In the genomic region with DNA sequence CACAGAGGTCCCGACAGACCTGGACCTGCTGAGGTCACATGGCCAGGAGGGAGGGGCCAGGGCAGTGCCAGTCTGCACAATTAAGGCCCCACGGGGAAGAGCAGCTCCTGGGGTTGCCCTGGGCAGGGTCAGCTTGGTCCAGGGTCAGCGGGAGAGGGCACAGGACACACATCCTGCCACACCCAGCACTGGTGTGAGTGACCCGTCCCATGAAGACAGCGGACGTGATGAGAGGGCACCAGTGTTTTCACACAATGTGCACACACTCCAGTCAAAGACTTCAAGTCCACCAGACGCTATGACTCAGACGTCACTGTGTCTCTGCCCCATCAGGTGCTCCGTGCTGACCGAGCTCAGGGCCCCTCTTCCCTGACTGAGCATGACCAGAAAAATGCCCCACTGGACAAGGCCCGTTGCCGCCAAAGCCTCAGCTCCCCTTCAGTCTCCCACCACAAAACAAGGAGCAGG, we compare ENCODE assay signal across 11 cellular contexts. TPM values are rescaled to one million over a fixed set of nuclear protein-coding genes. Genes with fewer than 3 reads are reported as not detected.
DNase-seq lines count a peak whose midpoint lies in the region; ATAC-seq and TF ChIP-seq lines count a peak whose summit lies in the region.
"Had no signal": no experiment of that assay in that cellular context is flagged by ENCODE, and none has a peak within 500 bp of the region (broad histone marks: within the 10 kb centered on the region; RNA-seq: fewer than 3 reads in every experiment).

No MANE protein-coding gene starts in this region.

- TF ChIP-seq POLR2A in suprapubic skin (IDR thresholded peaks at IDR 0.05): no peak

- peak overlapping the region; percentile 25 for H3K4me3 ChIP-seq in suprapubic skin

- H3K27ac ChIP-seq in suprapubic skin: peak overlapping the region; percentile 16

- H3K9me3 ChIP-seq in suprapubic skin: no peaks in the 10 kb centered on the region
- H3K9me3 ChIP-seq: Caco-2 had no signal

- ATAC-seq in activated T-cell treated with anti-CD3 and anti-CD28 coated beads, Interleukin-2, amount 50 U/mL, for 4 hours: no peak
- ATAC-seq in activated naive CD8-positive, alpha-beta T cell treated with anti-CD3 and anti-CD28 coated beads, Interleukin-2, amount 50 U/mL, for 24 hours: no peak

- H3K36me3 ChIP-seq in suprapubic skin: peaks cover 29% of the 10 kb centered on the region

- no peaks in the 10 kb centered on the region for H3K9me3 Mint-ChIP-seq in activated T-cell treated with anti-CD3 and anti-CD28 coated beads, Interleukin-2, amount 50 U/mL, for 4 hours
- no peaks in the 10 kb centered on the region for H3K9me3 Mint-ChIP-seq in activated naive CD8-positive, alpha-beta T cell treated with anti-CD3 and anti-CD28 coated beads, Interleukin-2, amount 50 U/mL, for 24 hours

- no peaks in the 10 kb centered on the region for H3K27me3 Mint-ChIP-seq in activated T-cell treated with anti-CD3 and anti-CD28 coated beads, Interleukin-2, amount 50 U/mL, for 4 hours (ENCODE audit: low read depth)
- H3K27me3 Mint-ChIP-seq in activated naive CD8-positive, alpha-beta T cell treated with anti-CD3 and anti-CD28 coated beads, Interleukin-2, amount 50 U/mL, for 24 hours: peaks cover 5% of the 10 kb centered on the region

- TF ChIP-seq EP300 in suprapubic skin (IDR thresholded peaks at IDR 0.05): no peak

- H3K4me1 ChIP-seq in suprapubic skin: peaks cover 61% of the 10 kb centered on the region

- peak overlapping the region; percentile 56 for H3K4me3 Mint-ChIP-seq in activated T-cell treated with anti-CD3 and anti-CD28 coated beads, Interleukin-2, amount 50 U/mL, for 4 hours
- peak overlapping the region; percentile 34 for H3K4me3 Mint-ChIP-seq in activated naive CD8-positive, alpha-beta T cell treated with anti-CD3 and anti-CD28 coated beads, Interleukin-2, amount 50 U/mL, for 24 hours

- H3K36me3 Mint-ChIP-seq in activated T-cell treated with anti-CD3 and anti-CD28 coated beads, Interleukin-2, amount 50 U/mL, for 4 hours (ENCODE audit: insufficient read depth): peaks cover 2% of the 10 kb centered on the region
- H3K36me3 Mint-ChIP-seq in activated naive CD8-positive, alpha-beta T cell treated with anti-CD3 and anti-CD28 coated beads, Interleukin-2, amount 50 U/mL, for 24 hours (ENCODE audit: low read depth): peaks cover 7% of the 10 kb centered on the region

- no peaks in the 10 kb centered on the region for H3K27me3 ChIP-seq in suprapubic skin

- peaks cover 35% of the 10 kb centered on the region for H3K4me1 Mint-ChIP-seq in activated T-cell treated with anti-CD3 and anti-CD28 coated beads, Interleukin-2, amount 50 U/mL, for 4 hours (ENCODE audit: low read depth)
- H3K4me1 Mint-ChIP-seq in activated naive CD8-positive, alpha-beta T cell treated with anti-CD3 and anti-CD28 coated beads, Interleukin-2, amount 50 U/mL, for 24 hours: peaks cover 42% of the 10 kb centered on the region

- H3K27ac Mint-ChIP-seq in activated naive CD8-positive, alpha-beta T cell treated with anti-CD3 and anti-CD28 coated beads, Interleukin-2, amount 50 U/mL, for 24 hours: peak overlapping the region; percentile 59

- DNase-seq in activated T-cell treated with anti-CD3 and anti-CD28 coated beads, Interleukin-2, amount 50 U/mL, for 4 hours: no peak
- DNase-seq in activated T-cell treated with anti-CD3 and anti-CD28 coated beads, Interleukin-2, amount 50 U/mL, for 1 hour: no peak
- DNase-seq in activated naive CD8-positive, alpha-beta T cell treated with anti-CD3 and anti-CD28 coated beads, Interleukin-2, amount 50 U/mL, for 24 hours: no peak
- DNase-seq in kidney glomerular epithelial cell (lab: John Stamatoyannopoulos, UW) (peak; percentile 67), suprapubic skin (ENCODE audit: low spot score in 2 of 2) (no peak), CD1c-positive myeloid dendritic cell (ENCODE audit: extremely low spot score) (no peak), GM19238 (ENCODE audit: insufficient read length, low spot score) (no peak)
- no peak for DNase-seq in stimulated activated CD4-positive, alpha-beta T cell treated with anti-CD3 and anti-CD28 coated beads, Interleukin-4, amount 100 ng/mL, for 1 hour
- DNase-seq: Caco-2; stimulated activated naive CD4-positive, alpha-beta T cell had no signal

- TF ChIP-seq CTCF in suprapubic skin (IDR thresholded peaks at IDR 0.05): no peak

- WGBS in suprapubic skin: 52% methylated on average over 7 of the region's 12 CpGs

RNA-seq across cellular contexts. Expression of a gene that starts 4.2 kb away (rescaled TPM):
- 100 to 1,000 TPM; 197 to 210 (median 204) TPM for total RNA-seq in activated T-cell treated with anti-CD3 and anti-CD28 coated beads, Interleukin-2, amount 50 U/mL, for 4 hours
- total RNA-seq in suprapubic skin: 100 to 1,000 TPM; 165 to 349 (median 243) TPM

RNA-seq across cellular contexts. Expression of a gene that starts 4.6 kb away (rescaled TPM):
- not detected for total RNA-seq in activated T-cell treated with anti-CD3 and anti-CD28 coated beads, Interleukin-2, amount 50 U/mL, for 4 hours
- total RNA-seq in suprapubic skin: not detected
- total RNA-seq: Caco-2; T-helper 1 cell treated with Interleukin-12 subunit alpha and Interleukin-12 subunit beta and Interleukin-4 antibody, amounts not matched to agents 30 ng/mL and 1 ng/mL, for 36 hours had no signal

RNA-seq across cellular contexts. Expression of a gene that starts 9.7 kb away (rescaled TPM):
- 10 to 100 TPM; 52.3 to 69.3 (median 57.8) TPM for total RNA-seq in activated T-cell treated with anti-CD3 and anti-CD28 coated beads, Interleukin-2, amount 50 U/mL, for 4 hours
- total RNA-seq in suprapubic skin: 10 to 100 TPM; 44.0 to 75.1 (median 68.4) TPM

RNA-seq across cellular contexts. Expression of a gene that starts 16.5 kb away (rescaled TPM):
- total RNA-seq in activated T-cell treated with anti-CD3 and anti-CD28 coated beads, Interleukin-2, amount 50 U/mL, for 4 hours: under 1 TPM; 0.05 to 0.19 (median 0.08) TPM
- 1 to 10 TPM in 1 of 4 donors, under 1 TPM in 1, not detected in 2; 0.13 to 1.1 TPM for total RNA-seq in suprapubic skin
- total RNA-seq: T-helper 1 cell treated with Interleukin-12 subunit alpha and Interleukin-12 subunit beta and Interleukin-4 antibody, amounts not matched to agents 30 ng/mL and 1 ng/mL, for 36 hours had no signal

RNA-seq across cellular contexts. Expression of a gene that starts 23.2 kb away (rescaled TPM):
- 1 to 10 TPM; 7.1 to 8.7 (median 8.6) TPM for total RNA-seq in activated T-cell treated with anti-CD3 and anti-CD28 coated beads, Interleukin-2, amount 50 U/mL, for 4 hours
- total RNA-seq in suprapubic skin: 10 to 100 TPM; 29.8 to 97.6 (median 47.5) TPM
